8 cellular contexts compared by ENCODE assay signal in the genomic region with DNA sequence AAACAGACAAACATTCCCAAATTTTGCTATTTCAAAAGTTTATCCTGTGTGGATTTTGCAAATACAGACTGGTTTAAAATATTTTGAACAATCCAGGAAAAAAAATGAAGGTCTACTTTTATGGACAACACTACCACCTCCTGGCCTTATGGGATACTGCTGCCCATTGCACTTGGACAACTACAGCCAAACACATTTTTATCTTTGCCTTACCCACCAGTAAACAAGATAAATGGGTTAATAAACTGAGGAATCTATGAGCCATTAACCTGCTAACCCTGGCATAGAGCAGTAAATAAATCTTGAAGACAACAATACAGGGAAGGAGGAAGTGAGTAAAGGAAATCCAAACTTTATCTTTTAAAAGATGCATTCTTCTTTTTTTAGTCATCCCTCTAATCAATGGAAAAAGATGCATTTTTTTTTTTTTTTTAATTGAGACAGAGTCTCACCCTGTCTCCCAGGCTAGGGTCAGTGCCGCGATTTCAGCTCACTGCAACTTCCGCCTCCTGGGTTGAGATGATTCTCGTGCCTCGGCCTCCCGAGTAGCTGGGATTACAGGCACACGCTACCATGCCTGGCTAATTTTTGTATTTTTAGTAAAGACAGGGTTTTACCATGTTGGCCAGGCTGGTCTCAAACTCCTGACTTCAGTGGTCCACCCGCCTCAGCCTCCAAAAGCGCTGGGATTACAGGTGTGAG. TPM values are rescaled to one million over a fixed set of nuclear protein-coding genes. Genes with fewer than 3 reads are reported as not detected.
DNase-seq lines count a peak whose midpoint lies in the region; ATAC-seq, FAIRE-seq and TF ChIP-seq lines count a peak whose summit lies in the region.

No MANE protein-coding gene starts in this region.

- in situ Hi-C loops in G401 (cut with HindIII; ENCODE audit: low sequenced_read_pairs): no loop called here

- DNase-seq in G401 (ENCODE audit: low spot score): peak; percentile 77
- peak; percentile 80 for DNase-seq in NCI-H146 treated with DMSO at 0.1 percent for 48 hours (lab: John Stamatoyannopoulos, UW; ENCODE audit: unreplicated experiment)
- peak; percentile 14 for DNase-seq in UCSD-AML1 (lab: John Stamatoyannopoulos, UW; ENCODE audit: unreplicated experiment)
- DNase-seq in endothelial cell (ENCODE audit: low spot score): peak; percentile 41

- H3K4me1 Mint-ChIP-seq in endothelial cell (ENCODE audit: unreplicated experiment) (peaks cover 27% of the 10 kb centered on the region), nephron (peaks cover 24% of the 10 kb centered on the region)
- H3K4me1 Mint-ChIP-seq in stimulated activated memory B cell treated with anti-CD40 and anti-IgM and Interleukin-4, amounts not matched to agents 10 μg/mL and 1 μg/mL and 100 μg/mL, for 72 hours: peaks cover 14% of the 10 kb centered on the region

- FAIRE-seq in A204.1 (lab: Jason Lieb, UNC): peak; percentile 97

- no peaks in the 10 kb centered on the region for H3K9me3 Mint-ChIP-seq in endothelial cell (ENCODE audit: unreplicated experiment)
- H3K9me3 Mint-ChIP-seq in nephron: no peaks in the 10 kb centered on the region
- H3K9me3 Mint-ChIP-seq in stimulated activated memory B cell treated with anti-CD40 and anti-IgM and Interleukin-4, amounts not matched to agents 10 μg/mL and 1 μg/mL and 100 μg/mL, for 72 hours: no peaks in the 10 kb centered on the region

- peak overlapping the region; percentile 59 for H3K27ac Mint-ChIP-seq in endothelial cell (ENCODE audit: unreplicated experiment)
- H3K27ac Mint-ChIP-seq in nephron: peak overlapping the region in 2 of 3 experiments; percentile 14 to 28
- no peak overlapping the region for H3K27ac Mint-ChIP-seq in stimulated activated memory B cell treated with anti-CD40 and anti-IgM and Interleukin-4, amounts not matched to agents 10 μg/mL and 1 μg/mL and 100 μg/mL, for 72 hours

- H3K27me3 Mint-ChIP-seq in endothelial cell (ENCODE audit: unreplicated experiment) (peaks cover 6% of the 10 kb centered on the region), nephron (ENCODE audit: low read depth) (no peaks in the 10 kb centered on the region)
- peaks cover 13% of the 10 kb centered on the region for H3K27me3 Mint-ChIP-seq in stimulated activated memory B cell treated with anti-CD40 and anti-IgM and Interleukin-4, amounts not matched to agents 10 μg/mL and 1 μg/mL and 100 μg/mL, for 72 hours

- peak overlapping the region; percentile 74 for H3K4me3 Mint-ChIP-seq in endothelial cell (ENCODE audit: unreplicated experiment)
- H3K4me3 Mint-ChIP-seq in nephron: peak overlapping the region; percentile 65 to 95 (median 70)
- no peak overlapping the region for H3K4me3 Mint-ChIP-seq in stimulated activated memory B cell treated with anti-CD40 and anti-IgM and Interleukin-4, amounts not matched to agents 10 μg/mL and 1 μg/mL and 100 μg/mL, for 72 hours

- H3K36me3 Mint-ChIP-seq in endothelial cell (ENCODE audit: low read depth, unreplicated experiment) (peaks cover 4% of the 10 kb centered on the region), nephron (ENCODE audit: low read depth) (peaks cover 4% of the 10 kb centered on the region)
- H3K36me3 Mint-ChIP-seq in stimulated activated memory B cell treated with anti-CD40 and anti-IgM and Interleukin-4, amounts not matched to agents 10 μg/mL and 1 μg/mL and 100 μg/mL, for 72 hours: no peaks in the 10 kb centered on the region

- no peak for ATAC-seq in HG02852 (IDR thresholded peaks at IDR 0.05; ENCODE audit: unreplicated experiment)
- no peak for ATAC-seq in stimulated activated memory B cell treated with anti-CD40 and anti-IgM and Interleukin-4, amounts not matched to agents 10 μg/mL and 1 μg/mL and 100 μg/mL, for 72 hours

- TF ChIP-seq CTCF in endothelial cell (IDR thresholded peaks at IDR 0.05; ENCODE audit: unreplicated experiment) (peak; percentile 84), nephron (IDR thresholded peaks at IDR 0.05; ENCODE audit: unreplicated experiment in 3 of 3) (peak; percentile 89 to 91 (median 91))

RNA-seq across cellular contexts. Expression of a gene that starts 2.1 kb away (rescaled TPM):
- 32.9 and 35.0 TPM in 2 replicates for total RNA-seq in G401 (2014; rRNA removed; shearing (Covaris generic))
- total RNA-seq in endothelial cell (ENCODE audit: unreplicated experiment): 31.3 TPM

RNA-seq across cellular contexts. Expression of a gene that starts 42.5 kb away (rescaled TPM):
- total RNA-seq in G401 (2014; rRNA removed; shearing (Covaris generic)): 21.7 and 22.4 TPM in 2 replicates
- total RNA-seq in endothelial cell (ENCODE audit: unreplicated experiment): 9.3 TPM

RNA-seq across cellular contexts. Expression of a gene that starts 42.8 kb away (rescaled TPM):
- total RNA-seq in G401 (2014; rRNA removed; shearing (Covaris generic)): 106 and 123 TPM in 2 replicates
- total RNA-seq in endothelial cell (ENCODE audit: unreplicated experiment): 70.4 TPM

Comparison
In these comparisons a context has a peak if more than half of its experiments do, and no peak if none do; other contexts are left out.
1. DNase-seq: peak in every context shown above with its lines; median percentile 80 in NCI-H146 treated with DMSO at 0.1 percent for 48 hours; 77 in G401; 41 in endothelial cell; 14 in UCSD-AML1.